9 cellular contexts compared by ENCODE assay signal in the genomic region with DNA sequence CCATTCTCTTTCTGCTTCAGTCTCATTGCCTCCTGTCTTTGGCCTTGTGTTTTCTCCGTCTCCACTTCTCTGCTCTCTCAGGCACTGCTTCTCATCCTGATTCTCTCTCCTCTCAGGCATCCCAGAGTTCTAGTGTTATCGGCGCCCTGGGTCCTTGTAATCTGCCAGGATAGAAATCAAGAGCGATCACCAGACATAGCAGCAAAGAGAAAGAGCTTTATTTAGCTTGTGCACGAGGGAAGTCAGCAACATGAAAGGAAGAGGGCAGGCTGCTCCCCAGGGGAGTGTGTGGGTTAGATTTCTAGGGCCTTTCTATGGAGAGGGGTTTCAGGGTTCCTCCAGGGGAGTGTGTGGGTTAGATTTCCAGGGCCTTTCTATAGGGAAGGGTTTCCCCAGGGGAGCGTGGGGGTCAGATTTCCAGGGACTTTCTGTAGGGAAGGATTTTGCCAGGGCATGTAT. TPM values are rescaled to one million over a fixed set of nuclear protein-coding genes. Genes with fewer than 3 reads are reported as not detected.
A peak's percentile ranks its signal among the peaks of the same experiment; 100 is the strongest.
DNase-seq lines count a peak whose midpoint lies in the region; ATAC-seq and TF ChIP-seq lines count a peak whose summit lies in the region.
"Had no signal": no experiment of that assay in that cellular context is flagged by ENCODE, and none has a peak within 500 bp of the region (broad histone marks: within the 10 kb centered on the region; RNA-seq: fewer than 3 reads in every experiment).

No MANE protein-coding gene starts in this region.

- H3K9me3 ChIP-seq in DND-41 (ENCODE audit: insufficient read depth, low read length, severe bottlenecking) (peaks cover 11% of the 10 kb centered on the region), thyroid gland (no peaks in the 10 kb centered on the region)

- H3K27ac ChIP-seq in DND-41 (ENCODE audit: low read length) = peak overlapping the region; percentile 83
- H3K27ac ChIP-seq in thyroid gland = no peak overlapping the region

- H3K4me2 ChIP-seq in DND-41 (ENCODE audit: insufficient read depth, low read length) = peak overlapping the region; percentile 49

- peaks cover 88% of the 10 kb centered on the region for H3K4me1 ChIP-seq in DND-41 (ENCODE audit: insufficient read depth, low read length)
- H3K4me1 ChIP-seq in thyroid gland = peaks cover 0 to 4% of the 10 kb centered on the region in 2 donors

- 24 to 32% methylated on average over 6 of the region's 6 CpGs for WGBS in thyroid gland, 2 donors

- H3K27me3 ChIP-seq in DND-41 (ENCODE audit: insufficient read depth, low read length, poor library complexity) = no peaks in the 10 kb centered on the region
- no peaks in the 10 kb centered on the region for H3K27me3 ChIP-seq in thyroid gland

- peak overlapping the region; percentile 64 for H2AFZ ChIP-seq in DND-41 (ENCODE audit: low read depth, low read length)

- H3K4me3 ChIP-seq in DND-41 (ENCODE audit: low read depth in 1 of 2, low read length in 2 of 2) (peak overlapping the region in 1 of 2 experiments; percentile 17; a peak in 2 of 4 replicates), thyroid gland (replicated peaks in 1 of 3) (no peak overlapping the region)

- peak; percentile 68 for ATAC-seq in DND-41 (ENCODE audit: insufficient read depth, low read depth)
- ATAC-seq in GM21381 (IDR thresholded peaks at IDR 0.05; ENCODE audit: unreplicated experiment) = peak; percentile 6
- ATAC-seq: HCT116 had no signal

- DNase-seq in DND-41 (peak; percentile 80), MV-4-11 (lab: John Stamatoyannopoulos, UW) (peak; percentile 15), fibroblast of peridontal ligament (ENCODE audit: extremely low read depth) (peak; percentile 2), thyroid gland (peak; percentile 32 to 44), HK-2 (ENCODE audit: unreplicated experiment) (no peak), hepatic stellate cell (ENCODE audit: low spot score) (no peak), HuH-7 (ENCODE audit: low spot score) (no peak)

- peak overlapping the region; percentile 49 for H3K9ac ChIP-seq in DND-41 (ENCODE audit: low read depth, low read length)

- no peaks in the 10 kb centered on the region for H4K20me1 ChIP-seq in DND-41 (ENCODE audit: insufficient read depth, low read length)

- intact Hi-C loops in thyroid gland (cut with DNase I) = no loop called here

- TF ChIP-seq POLR2A in thyroid gland (IDR thresholded peaks at IDR 0.05) = no peak

- H3K36me3 ChIP-seq in DND-41 (ENCODE audit: insufficient read depth, low read length) = no peaks in the 10 kb centered on the region
- no peaks in the 10 kb centered on the region for H3K36me3 ChIP-seq in thyroid gland

- no peaks in the 10 kb centered on the region for H3K79me2 ChIP-seq in DND-41 (ENCODE audit: insufficient read depth, low read length)

- TF ChIP-seq CTCF in DND-41 (IDR thresholded peaks at IDR 0.05; ENCODE audit: borderline replicate concordance, extremely low read depth, low read length, poor library complexity, severe bottlenecking) (no peak), thyroid gland (IDR thresholded peaks at IDR 0.05) (no peak)

RNA-seq across cellular contexts. Expression of a gene that starts 32.5 kb away (rescaled TPM):
- not detected for total RNA-seq in thyroid gland

RNA-seq across cellular contexts. Expression of a gene that starts 35.8 kb away (rescaled TPM):
- total RNA-seq in thyroid gland = not detected

RNA-seq across cellular contexts. Expression of a gene that starts 59.7 kb away (rescaled TPM):
- not detected for total RNA-seq in thyroid gland

Comparison
In these comparisons a context has a peak if more than half of its experiments do, and no peak if none do; other contexts are left out.
1. DNase-seq: peak in DND-41 (single experiment), MV-4-11 (single experiment), fibroblast of peridontal ligament (single experiment) and thyroid gland (2 of 2); none in HK-2 (single experiment), hepatic stellate cell (single experiment) and HuH-7 (single experiment).